17 cellular contexts compared by ENCODE assay signal in the genomic region with DNA sequence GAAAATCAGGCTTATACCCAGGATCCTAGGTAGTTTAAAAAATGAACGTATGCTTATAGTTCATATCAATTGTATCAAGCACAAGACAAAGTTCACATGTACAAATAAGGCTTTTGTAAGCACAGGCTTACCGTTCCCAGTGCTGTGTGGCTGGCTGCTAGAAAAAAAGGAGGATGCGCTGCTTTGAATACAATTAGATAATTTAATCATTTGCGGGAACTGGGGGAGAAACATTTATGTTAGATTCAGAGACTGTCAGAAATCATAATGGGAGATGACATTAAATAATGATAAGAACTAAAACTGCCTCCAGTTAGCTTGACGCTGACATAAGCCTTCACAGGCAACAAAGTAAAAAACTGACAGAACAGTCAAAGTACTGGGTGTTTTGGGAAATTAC.
DNase-seq lines count a peak whose midpoint lies in the region; ATAC-seq lines count a peak whose summit lies in the region.
"Had no signal": no experiment of that assay in that cellular context is flagged by ENCODE, and none has a peak within 500 bp of the region (broad histone marks: within the 10 kb centered on the region; RNA-seq: fewer than 3 reads in every experiment).

No MANE protein-coding gene starts in this region.

- H3K4me3 Mint-ChIP-seq in activated T-cell treated with anti-CD3 and anti-CD28 coated beads, Interleukin-2, amount 50 U/mL, for 72 hours: no peak overlapping the region
- H3K4me3 Mint-ChIP-seq in activated T-cell treated with anti-CD3 and anti-CD28 coated beads, Interleukin-2, amount 50 U/mL, for 4 hours: no peak overlapping the region
- no peak overlapping the region for H3K4me3 Mint-ChIP-seq in activated naive CD8-positive, alpha-beta T cell treated with anti-CD3 and anti-CD28 coated beads for 36 hours
- peak overlapping the region in 1 of 10 donors; percentile 4 for H3K4me3 Mint-ChIP-seq in naive thymus-derived CD4-positive, alpha-beta T cell

- no peak overlapping the region for H3K27ac ChIP-seq in naive thymus-derived CD4-positive, alpha-beta T cell (ENCODE audit: low read depth, low read length)
- H3K27ac ChIP-seq in thymus (ENCODE audit: low read depth): peak overlapping the region; percentile 31
- H3K27ac ChIP-seq: RWPE1 had no signal

- H3K4me1 Mint-ChIP-seq in activated T-cell treated with anti-CD3 and anti-CD28 coated beads, Interleukin-2, amount 50 U/mL, for 72 hours (ENCODE audit: low read depth): peaks cover 77% of the 10 kb centered on the region
- peaks cover 42% of the 10 kb centered on the region for H3K4me1 Mint-ChIP-seq in activated T-cell treated with anti-CD3 and anti-CD28 coated beads, Interleukin-2, amount 50 U/mL, for 4 hours (ENCODE audit: low read depth)
- peaks cover 45% of the 10 kb centered on the region for H3K4me1 Mint-ChIP-seq in activated naive CD8-positive, alpha-beta T cell treated with anti-CD3 and anti-CD28 coated beads for 36 hours
- H3K4me1 Mint-ChIP-seq in naive thymus-derived CD4-positive, alpha-beta T cell: peaks cover 27 to 61% (median 52%) of the 10 kb centered on the region in 7 donors

- no peaks in the 10 kb centered on the region for H3K9me3 ChIP-seq in naive thymus-derived CD4-positive, alpha-beta T cell (ENCODE audit: control insufficient read depth in 2 of 3, low read length in 3 of 3)
- no peaks in the 10 kb centered on the region for H3K9me3 ChIP-seq in thymus (ENCODE audit: control insufficient read depth)
- H3K9me3 ChIP-seq: heart left ventricle had no signal

- no peaks in the 10 kb centered on the region for H3K27me3 Mint-ChIP-seq in activated T-cell treated with anti-CD3 and anti-CD28 coated beads, Interleukin-2, amount 50 U/mL, for 72 hours (ENCODE audit: low read depth)
- H3K27me3 Mint-ChIP-seq in activated T-cell treated with anti-CD3 and anti-CD28 coated beads, Interleukin-2, amount 50 U/mL, for 4 hours (ENCODE audit: low read depth): no peaks in the 10 kb centered on the region
- H3K27me3 Mint-ChIP-seq in activated naive CD8-positive, alpha-beta T cell treated with anti-CD3 and anti-CD28 coated beads for 36 hours: no peaks in the 10 kb centered on the region
- H3K27me3 Mint-ChIP-seq in naive thymus-derived CD4-positive, alpha-beta T cell: no peaks in the 10 kb centered on the region

- WGBS in thymus: 92% methylated on average over 5 of the region's 5 CpGs

- H3K36me3 Mint-ChIP-seq in activated T-cell treated with anti-CD3 and anti-CD28 coated beads, Interleukin-2, amount 50 U/mL, for 72 hours (ENCODE audit: insufficient read depth in 2 of 2): peaks cover 17 to 65% of the 10 kb centered on the region in 2 donors
- peaks cover 25% of the 10 kb centered on the region for H3K36me3 Mint-ChIP-seq in activated T-cell treated with anti-CD3 and anti-CD28 coated beads, Interleukin-2, amount 50 U/mL, for 4 hours (ENCODE audit: insufficient read depth)
- peaks cover 69% of the 10 kb centered on the region for H3K36me3 Mint-ChIP-seq in activated naive CD8-positive, alpha-beta T cell treated with anti-CD3 and anti-CD28 coated beads for 36 hours
- peaks cover 5 to 32% (median 29%) of the 10 kb centered on the region in 5 donors for H3K36me3 Mint-ChIP-seq in naive thymus-derived CD4-positive, alpha-beta T cell

- H3K27ac Mint-ChIP-seq in activated T-cell treated with anti-CD3 and anti-CD28 coated beads, Interleukin-2, amount 50 U/mL, for 72 hours: peak overlapping the region; percentile 87
- H3K27ac Mint-ChIP-seq in activated naive CD8-positive, alpha-beta T cell treated with anti-CD3 and anti-CD28 coated beads for 36 hours: peak overlapping the region; percentile 25
- peak overlapping the region in 8 of 9 donors; percentile 7 to 88 (median 68) for H3K27ac Mint-ChIP-seq in naive thymus-derived CD4-positive, alpha-beta T cell

- H3K4me3 ChIP-seq in naive thymus-derived CD4-positive, alpha-beta T cell (ENCODE audit: low read length): no peak overlapping the region
- H3K4me3 ChIP-seq in thymus (ENCODE audit: low read length): no peak overlapping the region
- H3K4me3 ChIP-seq: heart left ventricle had no signal

- H3K36me3 ChIP-seq in naive thymus-derived CD4-positive, alpha-beta T cell (ENCODE audit: control insufficient read depth in 2 of 3, insufficient read depth in 3 of 3, low read length in 3 of 3): peaks cover 2 to 23% (median 6%) of the 10 kb centered on the region in 3 experiments
- H3K36me3 ChIP-seq in thymus (ENCODE audit: control insufficient read depth, insufficient read depth): peaks cover 32% of the 10 kb centered on the region

- no peak for ATAC-seq in activated T-cell treated with anti-CD3 and anti-CD28 coated beads, Interleukin-2, amount 50 U/mL, for 72 hours (replicated peaks in 1 of 2)
- no peak for ATAC-seq in activated T-cell treated with anti-CD3 and anti-CD28 coated beads, Interleukin-2, amount 50 U/mL, for 4 hours
- no peak for ATAC-seq in naive thymus-derived CD4-positive, alpha-beta T cell
- no peak for ATAC-seq in Right ventricle myocardium superior (ENCODE audit: poor library complexity)
- ATAC-seq: esophagus mucosa, heart left ventricle had no signal

- intact Hi-C loops in naive thymus-derived CD4-positive, alpha-beta T cell (cut with micrococcal nuclease): no loop called here
- intact Hi-C loops in Right ventricle myocardium superior (cut with DNase I): no loop called here

- H3K4me1 ChIP-seq in naive thymus-derived CD4-positive, alpha-beta T cell (ENCODE audit: control insufficient read depth in 2 of 2, insufficient read depth in 2 of 2, low read length in 2 of 2): peaks cover 21 to 30% of the 10 kb centered on the region in 2 donors
- H3K4me1 ChIP-seq in thymus (ENCODE audit: control insufficient read depth, insufficient read depth, low read length): peaks cover 5% of the 10 kb centered on the region

- DNase-seq in activated T-cell treated with anti-CD3 and anti-CD28 coated beads, Interleukin-2, amount 50 U/mL, for 72 hours: no peak
- DNase-seq in activated T-cell treated with anti-CD3 and anti-CD28 coated beads, Interleukin-2, amount 50 U/mL, for 4 hours: no peak
- DNase-seq in activated naive CD8-positive, alpha-beta T cell treated with anti-CD3 and anti-CD28 coated beads for 36 hours: no peak
- peak in 1 of 9 donors; percentile 3 for DNase-seq in naive thymus-derived CD4-positive, alpha-beta T cell
- DNase-seq in medulla oblongata (ENCODE audit: extremely low spot score) (no peak), Right ventricle myocardium superior (no peak), NCI-H1417 (lab: John Stamatoyannopoulos, UW) (no peak)
- DNase-seq: heart left ventricle; IMR-90; mesendoderm; NCI-H1105; NCI-H2171 treated with DMSO at 0.1 percent for 48 hours; stimulated activated CD4-positive, alpha-beta T cell treated with anti-CD3 and anti-CD28 coated beads, Interleukin-4, amount 100 ng/mL, for 1 hour; stimulated activated CD8-positive, alpha-beta memory T cell treated with anti-CD3 and anti-CD28 coated beads, Interleukin-4, amount 100 ng/mL, for 48 hours had no signal

- H3K27me3 ChIP-seq in naive thymus-derived CD4-positive, alpha-beta T cell (ENCODE audit: control insufficient read depth in 2 of 2, insufficient read depth in 2 of 2, low read length in 2 of 2): no peaks in the 10 kb centered on the region
- H3K27me3 ChIP-seq in thymus (ENCODE audit: control insufficient read depth, insufficient read depth): no peaks in the 10 kb centered on the region
- H3K27me3 ChIP-seq: heart left ventricle had no signal

- CTCF ChIA-PET in naive thymus-derived CD4-positive, alpha-beta T cell (lab: Charles Lee): no interaction called here

- POLR2A ChIA-PET in naive thymus-derived CD4-positive, alpha-beta T cell (lab: Charles Lee): interaction anchor here (0.6 to 7.8 kb wide), 8 partner anchors 12 to 95 kb away, joined by 3 to 60 read pairs (median 3); no protein-coding TSS in a partner anchor

- no peaks in the 10 kb centered on the region for H3K9me3 Mint-ChIP-seq in activated T-cell treated with anti-CD3 and anti-CD28 coated beads, Interleukin-2, amount 50 U/mL, for 72 hours
- no peaks in the 10 kb centered on the region for H3K9me3 Mint-ChIP-seq in activated T-cell treated with anti-CD3 and anti-CD28 coated beads, Interleukin-2, amount 50 U/mL, for 4 hours
- no peaks in the 10 kb centered on the region for H3K9me3 Mint-ChIP-seq in activated naive CD8-positive, alpha-beta T cell treated with anti-CD3 and anti-CD28 coated beads for 36 hours
- H3K9me3 Mint-ChIP-seq in naive thymus-derived CD4-positive, alpha-beta T cell: no peaks in the 10 kb centered on the region

Comparison
In these comparisons a context has a peak if more than half of its experiments do, and no peak if none do; other contexts are left out.
1. H3K27ac Mint-ChIP-seq: peak in every context shown above with its lines; median percentile 87 in activated T-cell treated with anti-CD3 and anti-CD28 coated beads, Interleukin-2, amount 50 U/mL, for 72 hours; 68 in naive thymus-derived CD4-positive, alpha-beta T cell; 25 in activated naive CD8-positive, alpha-beta T cell treated with anti-CD3 and anti-CD28 coated beads for 36 hours.